Comparison of ENCODE assay signal across 8 cellular contexts in the genomic region with DNA sequence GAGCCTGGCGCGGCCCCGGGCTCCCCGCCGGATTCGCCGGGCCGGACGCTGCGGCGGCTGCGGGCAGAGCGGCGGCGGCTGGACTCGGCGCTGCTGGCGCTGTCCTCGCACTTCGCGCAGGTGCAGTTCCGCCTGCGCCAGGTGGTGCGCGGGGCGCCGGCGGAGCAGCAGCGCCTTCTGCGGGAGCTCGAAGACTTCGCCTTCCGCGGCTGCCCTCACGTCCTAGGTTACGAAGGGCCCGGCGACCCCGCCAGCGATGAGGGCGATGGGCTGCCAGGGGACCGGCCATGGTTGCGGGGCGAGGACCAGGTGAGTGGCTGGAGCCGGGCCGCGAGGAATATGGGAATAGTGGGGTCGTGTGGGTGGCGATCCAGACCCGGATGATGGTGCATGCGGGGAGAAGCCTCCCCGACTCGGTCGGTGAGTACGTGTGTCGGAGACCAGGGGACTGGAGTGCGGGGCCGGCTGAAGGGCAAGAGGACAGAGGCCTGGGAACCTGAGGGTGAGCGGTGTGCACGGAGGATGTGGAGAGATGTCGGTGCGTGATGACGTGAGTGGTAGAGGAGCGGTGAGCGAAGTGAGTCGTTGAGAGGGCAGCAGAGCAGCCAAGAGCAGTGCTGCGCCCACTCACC. TPM values are rescaled to one million over a fixed set of nuclear protein-coding genes. Genes with fewer than 3 reads are reported as not detected.
DNase-seq lines count a peak whose midpoint lies in the region; ATAC-seq and TF ChIP-seq lines count a peak whose summit lies in the region.

No MANE protein-coding gene starts in this region.

- H3K36me3 ChIP-seq in liver (ENCODE audit: control insufficient read depth in 4 of 4, insufficient read depth in 3 of 4, low read depth in 1 of 4, low read length in 3 of 4) = no peaks in the 10 kb centered on the region

- H3K27me3 ChIP-seq in liver (ENCODE audit: control insufficient read depth in 4 of 4, insufficient read depth in 4 of 4, low read length in 3 of 4) = no peaks in the 10 kb centered on the region

- peaks cover 35% of the 10 kb centered on the region for H3K4me1 Mint-ChIP-seq in chondrocyte (ENCODE audit: low read depth)

- TF ChIP-seq CTCF in GM13977 (IDR thresholded peaks at IDR 0.05; ENCODE audit: extremely low read depth, insufficient read depth, missing control alignments) (peak; percentile 41), chondrocyte (IDR thresholded peaks at IDR 0.05) (peak; percentile 41), liver (IDR thresholded peaks at IDR 0.05; ENCODE audit: low read depth, low read length, missing input control) (no peak)

- under 1% methylated on average over 67 of the region's 67 CpGs for WGBS in liver

- ATAC-seq in HG02885 (IDR thresholded peaks at IDR 0.05; ENCODE audit: poor library complexity, unreplicated experiment) (peak; percentile 49), HG02884 (IDR thresholded peaks at IDR 0.05; ENCODE audit: unreplicated experiment) (no peak)

- no peaks in the 10 kb centered on the region for H3K9me3 Mint-ChIP-seq in chondrocyte (ENCODE audit: low read depth)

- peak overlapping the region; percentile 50 to 93 (median 80) for H3K4me3 ChIP-seq in liver (ENCODE audit: low read depth in 1 of 3, low read length in 3 of 3)

- in situ Hi-C loops in GM13977 (cut with MboI; ENCODE audit: low pct_unique_long_range_greater_than_20kb, low sequenced_read_pairs, unreplicated experiment) = no loop called here

- H3K36me3 Mint-ChIP-seq in chondrocyte (ENCODE audit: low read depth) = peaks cover 9% of the 10 kb centered on the region

- H3K27ac ChIP-seq in liver (ENCODE audit: low read depth in 1 of 2, low read length in 2 of 2) = peak overlapping the region; percentile 50 to 58

- peak overlapping the region; percentile 89 for H3K27ac Mint-ChIP-seq in chondrocyte (ENCODE audit: unreplicated experiment)

- H3K27me3 Mint-ChIP-seq in chondrocyte (ENCODE audit: low read depth) = no peaks in the 10 kb centered on the region

- peak overlapping the region; percentile 99 for H3K4me3 Mint-ChIP-seq in chondrocyte (ENCODE audit: unreplicated experiment)

- peak overlapping the region; percentile 50 to 70 for H3K9ac ChIP-seq in liver (ENCODE audit: low read depth in 1 of 2, low read length in 2 of 2)

- DNase-seq in GM13977 (ENCODE audit: low spot score) = peak; percentile 85
- DNase-seq in NCI-H2227 (lab: John Stamatoyannopoulos, UW; ENCODE audit: unreplicated experiment) = peak; percentile 61
- DNase-seq in activated CD4-positive, alpha-beta T cell treated with anti-CD3 and anti-CD28 coated beads for 4 hours = peak; percentile 55 to 57
- no peak for DNase-seq in chondrocyte (ENCODE audit: low spot score)
- DNase-seq in stimulated activated CD4-positive, alpha-beta T cell treated with anti-CD3 and anti-CD28 coated beads, TNF-alpha, amount 100 ng/mL, for 24 hours (ENCODE audit: low read depth in 3 of 3) = peak; percentile 46 to 74 (median 52)

- H3K4me1 ChIP-seq in liver (ENCODE audit: control insufficient read depth in 4 of 4, insufficient read depth in 4 of 4, low read length in 3 of 4) = peaks cover 8 to 24% (median 20%) of the 10 kb centered on the region in 4 donors

- H3K9me3 ChIP-seq in liver (ENCODE audit: control insufficient read depth in 4 of 4, low read length in 3 of 4) = no peaks in the 10 kb centered on the region

- peak in 1 of 2 donors; percentile 9 for TF ChIP-seq RAD21 in liver (IDR thresholded peaks at IDR 0.05)

TF ChIP-seq in liver, 16 proteins besides CTCF, POLR2A, EP300 and RAD21:
- no peak for TF ChIP-seq FOXA2 (IDR thresholded peaks at IDR 0.05)
- TF ChIP-seq FOXA1 (IDR thresholded peaks at IDR 0.05) = no peak
- TF ChIP-seq, protein P1, sequence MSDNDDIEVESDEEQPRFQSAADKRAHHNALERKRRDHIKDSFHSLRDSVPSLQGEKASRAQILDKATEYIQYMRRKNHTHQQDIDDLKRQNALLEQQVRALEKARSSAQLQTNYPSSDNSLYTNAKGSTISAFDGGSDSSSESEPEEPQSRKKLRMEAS (IDR thresholded peaks at IDR 0.05) = no peak
- TF ChIP-seq HNF4A (conservative IDR thresholded peaks at IDR 0.05) = no peak
- TF ChIP-seq YY1 (IDR thresholded peaks at IDR 0.05) = no peak
- TF ChIP-seq, protein P2, sequence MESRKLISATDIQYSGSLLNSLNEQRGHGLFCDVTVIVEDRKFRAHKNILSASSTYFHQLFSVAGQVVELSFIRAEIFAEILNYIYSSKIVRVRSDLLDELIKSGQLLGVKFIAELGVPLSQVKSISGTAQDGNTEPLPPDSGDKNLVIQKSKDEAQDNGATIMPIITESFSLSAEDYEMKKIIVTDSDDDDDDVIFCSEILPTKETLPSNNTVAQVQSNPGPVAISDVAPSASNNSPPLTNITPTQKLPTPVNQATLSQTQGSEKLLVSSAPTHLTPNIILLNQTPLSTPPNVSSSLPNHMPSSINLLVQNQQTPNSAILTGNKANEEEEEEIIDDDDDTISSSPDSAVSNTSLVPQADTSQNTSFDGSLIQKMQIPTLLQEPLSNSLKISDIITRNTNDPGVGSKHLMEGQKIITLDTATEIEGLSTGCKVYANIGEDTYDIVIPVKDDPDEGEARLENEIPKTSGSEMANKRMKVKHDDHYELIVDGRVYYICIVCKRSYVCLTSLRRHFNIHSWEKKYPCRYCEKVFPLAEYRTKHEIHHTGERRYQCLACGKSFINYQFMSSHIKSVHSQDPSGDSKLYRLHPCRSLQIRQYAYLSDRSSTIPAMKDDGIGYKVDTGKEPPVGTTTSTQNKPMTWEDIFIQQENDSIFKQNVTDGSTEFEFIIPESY (IDR thresholded peaks at IDR 0.05) = no peak
- TF ChIP-seq, protein P3, sequence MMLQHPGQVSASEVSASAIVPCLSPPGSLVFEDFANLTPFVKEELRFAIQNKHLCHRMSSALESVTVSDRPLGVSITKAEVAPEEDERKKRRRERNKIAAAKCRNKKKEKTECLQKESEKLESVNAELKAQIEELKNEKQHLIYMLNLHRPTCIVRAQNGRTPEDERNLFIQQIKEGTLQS (IDR thresholded peaks at IDR 0.05) = no peak
- TF ChIP-seq JUND (IDR thresholded peaks at IDR 0.05) = no peak
- no peak for TF ChIP-seq SP1 (IDR thresholded peaks at IDR 0.05)
- no peak for TF ChIP-seq RXRA (IDR thresholded peaks at IDR 0.05)
- TF ChIP-seq, protein P4, sequence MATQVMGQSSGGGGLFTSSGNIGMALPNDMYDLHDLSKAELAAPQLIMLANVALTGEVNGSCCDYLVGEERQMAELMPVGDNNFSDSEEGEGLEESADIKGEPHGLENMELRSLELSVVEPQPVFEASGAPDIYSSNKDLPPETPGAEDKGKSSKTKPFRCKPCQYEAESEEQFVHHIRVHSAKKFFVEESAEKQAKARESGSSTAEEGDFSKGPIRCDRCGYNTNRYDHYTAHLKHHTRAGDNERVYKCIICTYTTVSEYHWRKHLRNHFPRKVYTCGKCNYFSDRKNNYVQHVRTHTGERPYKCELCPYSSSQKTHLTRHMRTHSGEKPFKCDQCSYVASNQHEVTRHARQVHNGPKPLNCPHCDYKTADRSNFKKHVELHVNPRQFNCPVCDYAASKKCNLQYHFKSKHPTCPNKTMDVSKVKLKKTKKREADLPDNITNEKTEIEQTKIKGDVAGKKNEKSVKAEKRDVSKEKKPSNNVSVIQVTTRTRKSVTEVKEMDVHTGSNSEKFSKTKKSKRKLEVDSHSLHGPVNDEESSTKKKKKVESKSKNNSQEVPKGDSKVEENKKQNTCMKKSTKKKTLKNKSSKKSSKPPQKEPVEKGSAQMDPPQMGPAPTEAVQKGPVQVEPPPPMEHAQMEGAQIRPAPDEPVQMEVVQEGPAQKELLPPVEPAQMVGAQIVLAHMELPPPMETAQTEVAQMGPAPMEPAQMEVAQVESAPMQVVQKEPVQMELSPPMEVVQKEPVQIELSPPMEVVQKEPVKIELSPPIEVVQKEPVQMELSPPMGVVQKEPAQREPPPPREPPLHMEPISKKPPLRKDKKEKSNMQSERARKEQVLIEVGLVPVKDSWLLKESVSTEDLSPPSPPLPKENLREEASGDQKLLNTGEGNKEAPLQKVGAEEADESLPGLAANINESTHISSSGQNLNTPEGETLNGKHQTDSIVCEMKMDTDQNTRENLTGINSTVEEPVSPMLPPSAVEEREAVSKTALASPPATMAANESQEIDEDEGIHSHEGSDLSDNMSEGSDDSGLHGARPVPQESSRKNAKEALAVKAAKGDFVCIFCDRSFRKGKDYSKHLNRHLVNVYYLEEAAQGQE (IDR thresholded peaks at IDR 0.05) = no peak
- no peak for TF ChIP-seq EGR1 (IDR thresholded peaks at IDR 0.05; ENCODE audit: low read depth in 2 of 2)
- no peak for TF ChIP-seq HNF4G (IDR thresholded peaks at IDR 0.05)
- TF ChIP-seq TAF1 (conservative IDR thresholded peaks at IDR 0.05) = no peak

RNA-seq across cellular contexts. Expression of a gene that starts 0.5 kb away (rescaled TPM):
- total RNA-seq in chondrocyte (11.2 to 13.1 TPM (median 11.3 TPM) in 3 replicates), liver (1 to 10 TPM; 5.6 to 8.1 TPM)
- 1 to 10 TPM; 2.9 to 3.2 TPM for polyA plus RNA-seq in liver

RNA-seq across cellular contexts. Expression of a gene that starts 1.0 kb away (rescaled TPM):
- 1.2 to 5.7 TPM (median 3.9 TPM) in 3 replicates for total RNA-seq in chondrocyte
- under 1 TPM; 0.08 to 0.19 TPM for total RNA-seq in liver
- polyA plus RNA-seq in liver = under 1 TPM in 1 of 2 donors, not detected in 1; 0.13 TPM

RNA-seq across cellular contexts. Expression of a gene that starts 16.6 kb away (rescaled TPM):
- total RNA-seq in chondrocyte (39.1 to 44.4 TPM (median 44.0 TPM) in 3 replicates), liver (10 to 100 TPM in 1 of 2 donors, 1 to 10 TPM in 1; 8.2 to 17.8 TPM)
- 10 to 100 TPM; 21.3 to 25.2 TPM for polyA plus RNA-seq in liver

RNA-seq across cellular contexts. Expression of a gene that starts 17.3 kb away (rescaled TPM):
- total RNA-seq in chondrocyte (738 to 860 TPM (median 747 TPM) in 3 replicates), liver (100 to 1,000 TPM; 188 to 422 TPM)
- polyA plus RNA-seq in liver = 100 to 1,000 TPM; 463 to 928 TPM

RNA-seq across cellular contexts. Expression of a gene that starts 25.7 kb away (rescaled TPM):
- 9.0 to 20.9 TPM (median 12.8 TPM) in 3 replicates for total RNA-seq in chondrocyte
- total RNA-seq in liver = 10 to 100 TPM; 11.9 to 20.7 TPM
- polyA plus RNA-seq in liver = 10 to 100 TPM; 23.4 to 34.6 TPM
